In the genomic region with DNA sequence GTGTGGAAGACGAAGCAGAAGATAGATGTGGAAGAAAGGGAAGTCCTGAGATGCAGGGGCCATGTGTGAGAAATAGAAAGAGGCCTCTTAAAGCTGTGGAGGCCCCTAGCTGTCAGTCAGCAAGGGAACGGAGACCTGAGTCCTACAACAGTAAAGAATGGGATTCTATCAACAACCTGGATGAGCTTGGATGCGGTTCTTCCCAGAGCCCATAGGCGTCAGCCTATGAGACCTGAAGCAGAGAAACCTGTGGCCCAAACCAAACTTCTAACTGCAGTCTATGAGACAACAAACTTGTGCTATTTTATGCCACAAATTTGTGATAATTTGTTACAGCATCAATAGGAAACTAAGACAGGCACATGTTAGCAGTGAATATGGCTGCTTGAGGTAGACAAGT, we compare ENCODE assay signal across 21 cellular contexts.
"Had no signal": no experiment of that assay in that cellular context is flagged by ENCODE, and none has a peak within 500 bp of the region (broad histone marks: within the 10 kb centered on the region; RNA-seq: fewer than 3 reads in every experiment).

No MANE protein-coding gene starts in this region.

- H3K9me3 Mint-ChIP-seq: nephron progenitor cell had no signal

- ATAC-seq: natural killer cell; stimulated activated naive B cell treated with anti-CD40 and anti-IgM and Interleukin-4, amounts not matched to agents 10 μg/mL and 1 μg/mL and 100 μg/mL, for 72 hours; stimulated activated naive CD8-positive, alpha-beta T cell treated with anti-CD3 and anti-CD28 coated beads, Interleukin-15, Interleukin-2, amounts not matched to agents 100 U/mL and 50 U/mL, for 24 hours had no signal

- H3K4me3 Mint-ChIP-seq: mesothelial cell of epicardium; naive B cell; natural killer cell; nephron progenitor cell; stimulated activated naive B cell treated with anti-CD40 and anti-IgM and Interleukin-4, amounts not matched to agents 10 μg/mL and 1 μg/mL and 100 μg/mL, for 72 hours had no signal

- H3K4me1 Mint-ChIP-seq: mesothelial cell of epicardium; naive B cell; natural killer cell; nephron progenitor cell; stimulated activated naive B cell treated with anti-CD40 and anti-IgM and Interleukin-4, amounts not matched to agents 10 μg/mL and 1 μg/mL and 100 μg/mL, for 72 hours had no signal

- DNase-seq: islet precursor cell; left ventricle myocardium inferior; mesendoderm; naive B cell; natural killer cell; nephron progenitor cell; ovary; right lobe of liver; stimulated activated CD4-positive, alpha-beta T cell treated with anti-CD3 and anti-CD28 coated beads, Interleukin-1b, Interleukin-23, amount 100 ng/mL, for 48 hours; stimulated activated CD4-positive, alpha-beta T cell treated with anti-CD3 and anti-CD28 coated beads, Interleukin-2, amount 100 ng/mL, for 48 hours; stimulated activated CD4-positive, alpha-beta T cell treated with anti-CD3 and anti-CD28 coated beads, Interleukin-4, amount 100 ng/mL, for 4 hours; stimulated activated CD8-positive, alpha-beta memory T cell treated with anti-CD3 and anti-CD28 coated beads, Interleukin-4, amount 100 ng/mL, for 48 hours; stimulated activated naive B cell treated with anti-CD40 and anti-IgM and Interleukin-4, amounts not matched to agents 10 μg/mL and 1 μg/mL and 100 μg/mL, for 72 hours; stimulated activated naive CD8-positive, alpha-beta T cell treated with anti-CD3 and anti-CD28 coated beads, Interleukin-15, Interleukin-2, amounts not matched to agents 100 U/mL and 50 U/mL, for 24 hours; stomach; testis; thyroid gland; transverse colon; upper lobe of left lung had no signal

- H3K27ac Mint-ChIP-seq: mesothelial cell of epicardium; natural killer cell; nephron progenitor cell; progenitor cell of endocrine pancreas; stimulated activated naive B cell treated with anti-CD40 and anti-IgM and Interleukin-4, amounts not matched to agents 10 μg/mL and 1 μg/mL and 100 μg/mL, for 72 hours had no signal

- H3K36me3 Mint-ChIP-seq: mesothelial cell of epicardium; naive B cell; natural killer cell; stimulated activated naive B cell treated with anti-CD40 and anti-IgM and Interleukin-4, amounts not matched to agents 10 μg/mL and 1 μg/mL and 100 μg/mL, for 72 hours had no signal
